1 cellular context compared by ENCODE assay signal in genomic region chr5:81233080-81233634, GRCh38.
TF ChIP-seq lines count a peak whose summit lies in the region.

CKMT2 (plus strand) TSS chr5:81233322; CDS start chr5:81251133, 17,811 bp downstream.

TF ChIP-seq in H1, 55 proteins besides CTCF, POLR2A, EP300 and RAD21 (continued from another document):
- TF ChIP-seq, protein P1, sequence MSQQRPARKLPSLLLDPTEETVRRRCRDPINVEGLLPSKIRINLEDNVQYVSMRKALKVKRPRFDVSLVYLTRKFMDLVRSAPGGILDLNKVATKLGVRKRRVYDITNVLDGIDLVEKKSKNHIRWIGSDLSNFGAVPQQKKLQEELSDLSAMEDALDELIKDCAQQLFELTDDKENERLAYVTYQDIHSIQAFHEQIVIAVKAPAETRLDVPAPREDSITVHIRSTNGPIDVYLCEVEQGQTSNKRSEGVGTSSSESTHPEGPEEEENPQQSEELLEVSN (IDR thresholded peaks at IDR 0.05) = peak; percentile 63; the same call in 1 of the 2 replicates
- no peak for TF ChIP-seq HDAC6 (IDR thresholded peaks at IDR 0.05; ENCODE audit: low read depth, low read length)
- TF ChIP-seq SP1 (IDR thresholded peaks at IDR 0.05; ENCODE audit: low read depth, low read length) = no peak; the same call in 1 of the 2 replicates
- TF ChIP-seq BACH1 (IDR thresholded peaks at IDR 0.05; ENCODE audit: low read length) = no peak
- TF ChIP-seq MAX (IDR thresholded peaks at IDR 0.05) = peak; percentile 23
- TF ChIP-seq SP2 (IDR thresholded peaks at IDR 0.05; ENCODE audit: low read length) = no peak
- no peak for TF ChIP-seq SAP30 (IDR thresholded peaks at IDR 0.05; ENCODE audit: insufficient read depth, insufficient replicate concordance, low read length)
- TF ChIP-seq RFX5 (IDR thresholded peaks at IDR 0.05; ENCODE audit: borderline replicate concordance, low read depth, low read length) = no peak
- TF ChIP-seq BRCA1 (IDR thresholded peaks at IDR 0.05; ENCODE audit: low read depth, low read length) = no peak
- peak; percentile 62 for TF ChIP-seq PHF8 (conservative IDR thresholded peaks at IDR 0.05; ENCODE audit: low read depth, low read length)
- TF ChIP-seq RXRA (IDR thresholded peaks at IDR 0.05; ENCODE audit: insufficient read depth, low read depth, low read length) = no peak
- TF ChIP-seq POU5F1 (IDR thresholded peaks at IDR 0.05; ENCODE audit: low read depth, low read length) = no peak
- no peak for TF ChIP-seq SIX5 (IDR thresholded peaks at IDR 0.05; ENCODE audit: low read depth, low read length)
- no peak for TF ChIP-seq JUN (IDR thresholded peaks at IDR 0.05; ENCODE audit: low read depth, low read length)
- TF ChIP-seq CBX8 (IDR thresholded peaks at IDR 0.05; ENCODE audit: borderline replicate concordance, low read depth, low read length) = no peak
- TF ChIP-seq SP4 (IDR thresholded peaks at IDR 0.05; ENCODE audit: low read length) = no peak
- TF ChIP-seq HDAC2 (IDR thresholded peaks at IDR 0.05; ENCODE audit: borderline replicate concordance in 1 of 2, low read depth in 2 of 2, low read length in 2 of 2) = no peak
- no peak for TF ChIP-seq EGR1 (IDR thresholded peaks at IDR 0.05; ENCODE audit: borderline replicate concordance, low read depth, low read length)
- TF ChIP-seq TBP (IDR thresholded peaks at IDR 0.05; ENCODE audit: low read depth, low read length) = peak; percentile 81
- peak; percentile 68; the same call in 1 of the 2 replicates for TF ChIP-seq RBBP5 (IDR thresholded peaks at IDR 0.05; ENCODE audit: borderline replicate concordance, low read depth, low read length)
- no peak for TF ChIP-seq TCF12 (IDR thresholded peaks at IDR 0.05; ENCODE audit: low read depth, low read length)
- TF ChIP-seq, protein P2, sequence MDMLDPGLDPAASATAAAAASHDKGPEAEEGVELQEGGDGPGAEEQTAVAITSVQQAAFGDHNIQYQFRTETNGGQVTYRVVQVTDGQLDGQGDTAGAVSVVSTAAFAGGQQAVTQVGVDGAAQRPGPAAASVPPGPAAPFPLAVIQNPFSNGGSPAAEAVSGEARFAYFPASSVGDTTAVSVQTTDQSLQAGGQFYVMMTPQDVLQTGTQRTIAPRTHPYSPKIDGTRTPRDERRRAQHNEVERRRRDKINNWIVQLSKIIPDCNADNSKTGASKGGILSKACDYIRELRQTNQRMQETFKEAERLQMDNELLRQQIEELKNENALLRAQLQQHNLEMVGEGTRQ (IDR thresholded peaks at IDR 0.05; ENCODE audit: low read length) = no peak
- no peak for TF ChIP-seq EZH2 (IDR thresholded peaks at IDR 0.05; ENCODE audit: low read depth, low read length, severe bottlenecking)
- no peak for TF ChIP-seq CHD7 (IDR thresholded peaks at IDR 0.05; ENCODE audit: insufficient replicate concordance, low read length)
- TF ChIP-seq GABPA (IDR thresholded peaks at IDR 0.05; ENCODE audit: borderline replicate concordance, insufficient read depth, low read length) = no peak
- no peak for TF ChIP-seq RNF2 (IDR thresholded peaks at IDR 0.05; ENCODE audit: borderline replicate concordance, low read depth, low read length, missing control alignments, poor library complexity, severe bottlenecking)
- peak; percentile 77 for TF ChIP-seq POLR2AphosphoS5 (IDR thresholded peaks at IDR 0.05; ENCODE audit: low read depth, low read length)
- no peak for TF ChIP-seq CEBPB (IDR thresholded peaks at IDR 0.05; ENCODE audit: low read depth, low read length)
- no peak for TF ChIP-seq SIN3A (conservative IDR thresholded peaks at IDR 0.05 in 1 of 2, IDR thresholded peaks at IDR 0.05 in 1 of 2; ENCODE audit: low read depth in 1 of 2, low read length in 2 of 2)
- no peak for TF ChIP-seq CBX5 (IDR thresholded peaks at IDR 0.05; ENCODE audit: low read depth, low read length)
- 0 out of 2 replicates have a peak, but pooled peaks have one; percentile 11 for TF ChIP-seq JUND (IDR thresholded peaks at IDR 0.05; ENCODE audit: low read length)
- no peak for TF ChIP-seq ZNF274 (IDR thresholded peaks at IDR 0.05; ENCODE audit: borderline replicate concordance, extremely low read depth, low read length)
- TF ChIP-seq KDM1A (IDR thresholded peaks at IDR 0.05; ENCODE audit: borderline replicate concordance, low read length) = no peak
- no peak for TF ChIP-seq FOSL1 (IDR thresholded peaks at IDR 0.05; ENCODE audit: insufficient read depth, low read depth, low read length)
- TF ChIP-seq SUZ12 (IDR thresholded peaks at IDR 0.05; ENCODE audit: low read length) = no peak
- TF ChIP-seq GTF2F1 (IDR thresholded peaks at IDR 0.05; ENCODE audit: borderline replicate concordance, low read depth, low read length) = no peak
- TF ChIP-seq KDM4A (IDR thresholded peaks at IDR 0.05; ENCODE audit: low read depth, low read length, severe bottlenecking) = peak; percentile 90
